In the genomic region with DNA sequence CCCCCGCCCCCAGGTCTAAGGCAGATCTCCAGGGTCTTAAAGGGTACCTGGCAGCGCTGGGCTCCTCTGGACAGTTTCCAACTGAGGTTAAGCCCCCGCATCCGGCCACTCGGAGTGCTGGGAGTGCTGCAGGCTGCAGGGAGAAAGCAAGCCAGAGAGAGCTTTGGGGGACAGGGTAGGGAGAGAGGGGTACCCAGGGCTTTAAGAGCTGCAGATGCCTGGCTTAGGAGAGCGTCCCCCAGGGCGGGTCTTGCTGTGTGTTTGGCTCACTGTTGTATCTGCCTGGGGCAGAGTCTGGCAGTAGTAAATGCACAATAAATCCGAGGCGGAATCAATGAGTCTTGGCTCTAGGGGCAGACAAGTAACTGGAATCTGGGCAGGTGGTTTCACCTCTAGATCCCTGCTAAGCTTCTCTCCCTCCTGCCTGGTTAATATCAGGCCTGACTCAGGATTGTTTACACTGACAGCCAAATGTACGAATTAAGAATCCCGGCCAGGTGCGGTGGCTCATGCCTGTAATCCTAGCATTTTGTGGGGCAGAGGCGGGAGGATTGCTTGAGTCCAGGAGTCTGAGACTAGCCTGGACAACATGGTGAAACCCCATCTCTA, we compare ENCODE assay signal across 1 cellular context.
TF ChIP-seq lines count a peak whose summit lies in the region.

No MANE protein-coding gene starts in this region.

TF ChIP-seq in WTC11, 78 proteins besides CTCF, POLR2A, EP300 and RAD21 (continued from another document):
- TF ChIP-seq, protein P1, sequence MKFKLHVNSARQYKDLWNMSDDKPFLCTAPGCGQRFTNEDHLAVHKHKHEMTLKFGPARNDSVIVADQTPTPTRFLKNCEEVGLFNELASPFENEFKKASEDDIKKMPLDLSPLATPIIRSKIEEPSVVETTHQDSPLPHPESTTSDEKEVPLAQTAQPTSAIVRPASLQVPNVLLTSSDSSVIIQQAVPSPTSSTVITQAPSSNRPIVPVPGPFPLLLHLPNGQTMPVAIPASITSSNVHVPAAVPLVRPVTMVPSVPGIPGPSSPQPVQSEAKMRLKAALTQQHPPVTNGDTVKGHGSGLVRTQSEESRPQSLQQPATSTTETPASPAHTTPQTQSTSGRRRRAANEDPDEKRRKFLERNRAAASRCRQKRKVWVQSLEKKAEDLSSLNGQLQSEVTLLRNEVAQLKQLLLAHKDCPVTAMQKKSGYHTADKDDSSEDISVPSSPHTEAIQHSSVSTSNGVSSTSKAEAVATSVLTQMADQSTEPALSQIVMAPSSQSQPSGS (CRISPR knock-in tag; IDR thresholded peaks at IDR 0.05; ENCODE audit: borderline replicate concordance, low read depth) = no peak
- no peak for TF ChIP-seq ZNF423 (CRISPR knock-in tag; IDR thresholded peaks at IDR 0.05)
- no peak for TF ChIP-seq AFF4 (CRISPR knock-in tag; IDR thresholded peaks at IDR 0.05; ENCODE audit: borderline replicate concordance)
- no peak for TF ChIP-seq GRHL2 (CRISPR knock-in tag; IDR thresholded peaks at IDR 0.05; ENCODE audit: insufficient replicate concordance, severe bottlenecking)
- no peak for TF ChIP-seq ZNF138 (CRISPR knock-in tag; conservative IDR thresholded peaks at IDR 0.05)
- TF ChIP-seq ATF3 (CRISPR knock-in tag; conservative IDR thresholded peaks at IDR 0.05) = no peak
- TF ChIP-seq ELF4 (CRISPR knock-in tag; IDR thresholded peaks at IDR 0.05; ENCODE audit: low read depth) = no peak
- no peak for TF ChIP-seq SMAD3 (CRISPR knock-in tag; IDR thresholded peaks at IDR 0.05; ENCODE audit: borderline replicate concordance)
- TF ChIP-seq, protein P2, sequence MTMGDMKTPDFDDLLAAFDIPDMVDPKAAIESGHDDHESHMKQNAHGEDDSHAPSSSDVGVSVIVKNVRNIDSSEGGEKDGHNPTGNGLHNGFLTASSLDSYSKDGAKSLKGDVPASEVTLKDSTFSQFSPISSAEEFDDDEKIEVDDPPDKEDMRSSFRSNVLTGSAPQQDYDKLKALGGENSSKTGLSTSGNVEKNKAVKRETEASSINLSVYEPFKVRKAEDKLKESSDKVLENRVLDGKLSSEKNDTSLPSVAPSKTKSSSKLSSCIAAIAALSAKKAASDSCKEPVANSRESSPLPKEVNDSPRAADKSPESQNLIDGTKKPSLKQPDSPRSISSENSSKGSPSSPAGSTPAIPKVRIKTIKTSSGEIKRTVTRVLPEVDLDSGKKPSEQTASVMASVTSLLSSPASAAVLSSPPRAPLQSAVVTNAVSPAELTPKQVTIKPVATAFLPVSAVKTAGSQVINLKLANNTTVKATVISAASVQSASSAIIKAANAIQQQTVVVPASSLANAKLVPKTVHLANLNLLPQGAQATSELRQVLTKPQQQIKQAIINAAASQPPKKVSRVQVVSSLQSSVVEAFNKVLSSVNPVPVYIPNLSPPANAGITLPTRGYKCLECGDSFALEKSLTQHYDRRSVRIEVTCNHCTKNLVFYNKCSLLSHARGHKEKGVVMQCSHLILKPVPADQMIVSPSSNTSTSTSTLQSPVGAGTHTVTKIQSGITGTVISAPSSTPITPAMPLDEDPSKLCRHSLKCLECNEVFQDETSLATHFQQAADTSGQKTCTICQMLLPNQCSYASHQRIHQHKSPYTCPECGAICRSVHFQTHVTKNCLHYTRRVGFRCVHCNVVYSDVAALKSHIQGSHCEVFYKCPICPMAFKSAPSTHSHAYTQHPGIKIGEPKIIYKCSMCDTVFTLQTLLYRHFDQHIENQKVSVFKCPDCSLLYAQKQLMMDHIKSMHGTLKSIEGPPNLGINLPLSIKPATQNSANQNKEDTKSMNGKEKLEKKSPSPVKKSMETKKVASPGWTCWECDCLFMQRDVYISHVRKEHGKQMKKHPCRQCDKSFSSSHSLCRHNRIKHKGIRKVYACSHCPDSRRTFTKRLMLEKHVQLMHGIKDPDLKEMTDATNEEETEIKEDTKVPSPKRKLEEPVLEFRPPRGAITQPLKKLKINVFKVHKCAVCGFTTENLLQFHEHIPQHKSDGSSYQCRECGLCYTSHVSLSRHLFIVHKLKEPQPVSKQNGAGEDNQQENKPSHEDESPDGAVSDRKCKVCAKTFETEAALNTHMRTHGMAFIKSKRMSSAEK (CRISPR knock-in tag; IDR thresholded peaks at IDR 0.05; ENCODE audit: borderline replicate concordance) = no peak
- TF ChIP-seq ESRRA (CRISPR knock-in tag; IDR thresholded peaks at IDR 0.05; ENCODE audit: borderline replicate concordance) = no peak
